Comparison of ENCODE assay signal across 9 cellular contexts in the genomic region with DNA sequence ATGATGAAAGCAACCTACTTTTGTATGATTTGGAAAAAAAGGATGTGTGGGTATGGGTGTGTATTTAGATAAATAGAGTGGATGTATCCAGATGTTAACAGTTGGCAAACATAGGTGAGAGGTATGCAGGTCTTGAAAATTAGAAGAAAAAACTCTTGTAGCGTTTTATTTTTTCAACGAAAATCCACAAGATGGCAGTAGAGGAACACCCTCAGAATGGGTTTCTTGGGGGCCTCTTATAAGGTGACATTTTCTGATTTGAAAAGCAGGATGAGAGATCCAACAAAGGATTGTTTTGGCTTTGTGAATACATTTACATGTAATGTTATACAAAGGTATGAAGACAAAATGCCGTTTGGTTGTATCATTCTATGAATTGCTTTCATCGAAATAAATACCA.
DNase-seq lines count a peak whose midpoint lies in the region; ATAC-seq and TF ChIP-seq lines count a peak whose summit lies in the region.
"Had no signal": no experiment of that assay in that cellular context is flagged by ENCODE, and none has a peak within 500 bp of the region (broad histone marks: within the 10 kb centered on the region; RNA-seq: fewer than 3 reads in every experiment).

No MANE protein-coding gene starts in this region.

- no peaks in the 10 kb centered on the region for H3F3A ChIP-seq in SU-DHL-6 (ENCODE audit: insufficient read depth)

- no peaks in the 10 kb centered on the region for H3K4me1 Mint-ChIP-seq in stimulated activated effector memory CD8-positive, alpha-beta T cell treated with anti-CD3 and anti-CD28 coated beads, Interleukin-12 subunit alpha, Interleukin-12 subunit beta, amount 100 ng/mL, for 72 hours
- H3K4me1 Mint-ChIP-seq: activated naive CD8-positive, alpha-beta T cell treated with anti-CD3 and anti-CD28 coated beads, Interleukin-2, amount 10 ng/mL, durations not matched to agents 7 days and 5 days had no signal

- no peak overlapping the region for H3K4me2 ChIP-seq in SU-DHL-6 (ENCODE audit: low read depth, low read length, poor library complexity, severe bottlenecking)
- H3K4me2 ChIP-seq in hepatocyte = no peak overlapping the region

- peaks cover 0 to 4% (median 0%) of the 10 kb centered on the region in 7 donors for H3K27me3 ChIP-seq in heart right ventricle
- H3K27me3 ChIP-seq in SU-DHL-6 (ENCODE audit: low read length) = no peaks in the 10 kb centered on the region
- H3K27me3 ChIP-seq in hepatocyte = no peaks in the 10 kb centered on the region

- 30 to 35% methylated on average over 4 of the region's 4 CpGs for WGBS in heart right ventricle, 2 donors
- 23% methylated on average over 4 of the region's 4 CpGs for WGBS in hepatocyte (ENCODE audit: low lambda C conversion rate, missing lambda C conversion rate)

- DNase-seq in heart right ventricle = no peak
- DNase-seq in Right ventricle myocardium superior = no peak
- peak; percentile 21 for DNase-seq in LHCN-M2 (ENCODE audit: low read depth)
- peak; percentile 46 for DNase-seq in hepatocyte (ENCODE audit: low spot score)
- DNase-seq in stimulated activated effector memory CD8-positive, alpha-beta T cell treated with anti-CD3 and anti-CD28 coated beads, Interleukin-12 subunit alpha, Interleukin-12 subunit beta, amount 100 ng/mL, for 72 hours (ENCODE audit: low spot score in 2 of 2) = no peak
- no peak for DNase-seq in OCI-M2 (lab: John Stamatoyannopoulos, UW; ENCODE audit: unreplicated experiment)
- DNase-seq: activated naive CD8-positive, alpha-beta T cell treated with anti-CD3 and anti-CD28 coated beads, Interleukin-2, amount 10 ng/mL, durations not matched to agents 7 days and 5 days had no signal

- no peak overlapping the region for H3K27ac ChIP-seq in heart right ventricle
- no peak overlapping the region for H3K27ac ChIP-seq in SU-DHL-6 (ENCODE audit: low read depth, low read length)
- no peak overlapping the region for H3K27ac ChIP-seq in hepatocyte

- H3K4me3 ChIP-seq in heart right ventricle = no peak overlapping the region
- no peak overlapping the region for H3K4me3 ChIP-seq in SU-DHL-6 (ENCODE audit: insufficient read depth, low read length, poor library complexity, severe bottlenecking)
- H3K4me3 ChIP-seq in hepatocyte = no peak overlapping the region

- TF ChIP-seq CTCF in heart right ventricle (IDR thresholded peaks at IDR 0.05) (peak; percentile 9 to 67 (median 53)), SU-DHL-6 (IDR thresholded peaks at IDR 0.05; ENCODE audit: insufficient read depth, low read length, poor library complexity, severe bottlenecking) (peak; percentile 15), hepatocyte (IDR thresholded peaks at IDR 0.05; ENCODE audit: poor library complexity) (peak; percentile 65)

- no peaks in the 10 kb centered on the region for H3K36me3 Mint-ChIP-seq in stimulated activated effector memory CD8-positive, alpha-beta T cell treated with anti-CD3 and anti-CD28 coated beads, Interleukin-12 subunit alpha, Interleukin-12 subunit beta, amount 100 ng/mL, for 72 hours
- H3K36me3 Mint-ChIP-seq: activated naive CD8-positive, alpha-beta T cell treated with anti-CD3 and anti-CD28 coated beads, Interleukin-2, amount 10 ng/mL, durations not matched to agents 7 days and 5 days had no signal

- H4K20me1 ChIP-seq in SU-DHL-6 (ENCODE audit: low read depth, low read length) (no peaks in the 10 kb centered on the region), hepatocyte (ENCODE audit: insufficient read depth, poor library complexity, severe bottlenecking) (no peaks in the 10 kb centered on the region)

- H3K9me3 ChIP-seq in heart right ventricle = no peaks in the 10 kb centered on the region
- H3K9me3 ChIP-seq in SU-DHL-6 (ENCODE audit: insufficient read depth, low read length) = no peaks in the 10 kb centered on the region
- H3K9me3 ChIP-seq in hepatocyte (ENCODE audit: low read depth) = no peaks in the 10 kb centered on the region

- no peak overlapping the region for H3K9ac ChIP-seq in SU-DHL-6 (ENCODE audit: low read length)

- no peaks in the 10 kb centered on the region for H3K9me3 Mint-ChIP-seq in stimulated activated effector memory CD8-positive, alpha-beta T cell treated with anti-CD3 and anti-CD28 coated beads, Interleukin-12 subunit alpha, Interleukin-12 subunit beta, amount 100 ng/mL, for 72 hours
- H3K9me3 Mint-ChIP-seq: activated naive CD8-positive, alpha-beta T cell treated with anti-CD3 and anti-CD28 coated beads, Interleukin-2, amount 10 ng/mL, durations not matched to agents 7 days and 5 days had no signal

- H3K79me2 ChIP-seq in SU-DHL-6 (ENCODE audit: insufficient read depth, low read length) (no peaks in the 10 kb centered on the region), hepatocyte (no peaks in the 10 kb centered on the region)

- no peaks in the 10 kb centered on the region for H3K9me2 ChIP-seq in SU-DHL-6 (replicated peaks; ENCODE audit: insufficient read depth, low read length)
- no peaks in the 10 kb centered on the region for H3K9me2 ChIP-seq in hepatocyte (replicated peaks; ENCODE audit: insufficient read depth)

- no peaks in the 10 kb centered on the region for H3K36me3 ChIP-seq in heart right ventricle
- no peaks in the 10 kb centered on the region for H3K36me3 ChIP-seq in SU-DHL-6 (ENCODE audit: low read length)
- H3K36me3 ChIP-seq in hepatocyte (replicated peaks; ENCODE audit: insufficient read depth, low read depth) = no peaks in the 10 kb centered on the region

- no peak overlapping the region for H2AFZ ChIP-seq in SU-DHL-6 (ENCODE audit: low read depth, low read length, severe bottlenecking)
- no peak overlapping the region for H2AFZ ChIP-seq in hepatocyte

- no peak overlapping the region for H3K4me3 Mint-ChIP-seq in stimulated activated effector memory CD8-positive, alpha-beta T cell treated with anti-CD3 and anti-CD28 coated beads, Interleukin-12 subunit alpha, Interleukin-12 subunit beta, amount 100 ng/mL, for 72 hours
- H3K4me3 Mint-ChIP-seq: activated naive CD8-positive, alpha-beta T cell treated with anti-CD3 and anti-CD28 coated beads, Interleukin-2, amount 10 ng/mL, durations not matched to agents 7 days and 5 days had no signal

- ATAC-seq in heart right ventricle = no peak
- no peak for ATAC-seq in Right ventricle myocardium superior (ENCODE audit: poor library complexity)
- ATAC-seq in stimulated activated effector memory CD8-positive, alpha-beta T cell treated with anti-CD3 and anti-CD28 coated beads, Interleukin-12 subunit alpha, Interleukin-12 subunit beta, amount 100 ng/mL, for 72 hours = no peak
- ATAC-seq in HG03039 (IDR thresholded peaks at IDR 0.05; ENCODE audit: unreplicated experiment) = no peak

- H3K4me1 ChIP-seq in heart right ventricle = no peaks in the 10 kb centered on the region
- no peaks in the 10 kb centered on the region for H3K4me1 ChIP-seq in hepatocyte (ENCODE audit: insufficient read depth)

- no peak overlapping the region for H3K27ac Mint-ChIP-seq in stimulated activated effector memory CD8-positive, alpha-beta T cell treated with anti-CD3 and anti-CD28 coated beads, Interleukin-12 subunit alpha, Interleukin-12 subunit beta, amount 100 ng/mL, for 72 hours
- H3K27ac Mint-ChIP-seq: activated naive CD8-positive, alpha-beta T cell treated with anti-CD3 and anti-CD28 coated beads, Interleukin-2, amount 10 ng/mL, durations not matched to agents 7 days and 5 days had no signal

- intact Hi-C loops in heart right ventricle (cut with DNase I) = loop anchor here in 5 of 10 donors (5.0 to 10.0 kb wide), 3 partner anchors 1235 to 1423 kb away; no protein-coding TSS in a partner anchor
- intact Hi-C loops in Right ventricle myocardium superior (cut with DNase I) = no loop called here

Comparison
In these comparisons a context has a peak if more than half of its experiments do, and no peak if none do; other contexts are left out.
1. DNase-seq: peak in LHCN-M2 (single experiment) and hepatocyte (single experiment); none in heart right ventricle (0 of 2), Right ventricle myocardium superior (single experiment), stimulated activated effector memory CD8-positive, alpha-beta T cell treated with anti-CD3 and anti-CD28 coated beads, Interleukin-12 subunit alpha, Interleukin-12 subunit beta, amount 100 ng/mL, for 72 hours (0 of 2) and OCI-M2 (single experiment).
2. CTCF ChIP-seq: peak in every context shown above with its lines; median percentile 65 in hepatocyte; 53 in heart right ventricle; 15 in SU-DHL-6.